27 cellular contexts compared by ENCODE assay signal in the genomic region with DNA sequence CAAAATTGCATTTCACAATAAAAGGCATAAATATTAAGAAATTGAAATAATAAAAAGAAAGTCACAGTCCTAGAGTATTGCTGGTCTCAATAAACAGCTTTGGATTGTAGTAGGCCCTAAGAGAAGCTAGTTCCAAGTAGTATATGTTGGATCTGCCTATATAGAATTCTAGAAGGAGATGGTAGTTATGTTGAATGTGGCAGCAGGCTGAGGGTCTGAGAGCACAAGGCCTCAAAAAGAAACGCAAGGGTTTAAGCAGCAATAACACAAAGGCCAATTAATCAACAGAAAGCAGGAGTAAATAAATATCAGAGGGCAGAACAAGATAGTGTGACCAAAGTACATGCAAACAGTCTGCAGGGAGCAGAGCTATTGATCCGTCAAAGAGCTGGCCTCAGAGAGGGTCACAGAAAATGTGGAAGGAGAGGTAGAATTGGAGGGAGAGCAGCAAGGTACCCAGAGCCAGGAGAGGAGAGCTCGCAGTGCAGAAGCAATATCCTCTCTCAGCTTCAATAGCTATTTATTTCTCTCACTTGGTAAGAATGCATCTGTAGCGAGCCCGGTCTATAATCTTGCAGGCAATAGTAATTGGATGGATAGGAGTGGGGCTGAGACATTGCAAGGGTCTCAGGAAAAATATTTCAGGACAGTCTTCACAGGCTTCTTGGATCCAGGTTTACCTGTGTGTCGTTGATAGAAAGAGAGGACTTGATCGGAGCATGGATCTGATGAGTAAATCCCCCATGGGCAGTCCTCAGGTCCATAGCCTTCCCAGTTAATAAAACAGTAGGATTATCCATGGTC.
"Had no signal": no experiment of that assay in that cellular context is flagged by ENCODE, and none has a peak within 500 bp of the region (broad histone marks: within the 10 kb centered on the region; RNA-seq: fewer than 3 reads in every experiment).

No MANE protein-coding gene starts in this region.

- H3K4me1 ChIP-seq: ascending aorta had no signal

- H3K4me3 ChIP-seq: ascending aorta, K562 had no signal

- H3K27ac Mint-ChIP-seq: activated CD8-positive, alpha-beta T cell treated with anti-CD3 and anti-CD28 coated beads, Interleukin-2, amount 10 ng/mL, durations not matched to agents 7 days and 5 days; activated naive CD4-positive, alpha-beta T cell treated with anti-CD3 and anti-CD28 coated beads, Interleukin-2, amount 50 U/mL, for 72 hours; activated naive CD8-positive, alpha-beta T cell treated with anti-CD3 and anti-CD28 coated beads, Interleukin-2, amount 50 U/mL, for 24 hours; activated T-cell treated with anti-CD3 and anti-CD28 coated beads, Interleukin-2, amount 50 U/mL, for 24 hours; activated T-helper 1 cell treated with anti-CD3 and anti-CD28 coated beads, Interleukin-12 subunit alpha, Interleukin-12 subunit beta, Interleukin-2, Interleukin-4 antibody, amounts not matched to agents 30 ng/mL and 10 ng/mL and 1 ng/mL, durations not matched to agents 14 hours and 24 hours and 36 hours; brain; T-helper 17 cell; WTC11 had no signal

- H3K36me3 Mint-ChIP-seq: activated naive CD4-positive, alpha-beta T cell treated with anti-CD3 and anti-CD28 coated beads, Interleukin-2, amount 50 U/mL, for 72 hours; brain; WTC11 had no signal

- H3K9me3 Mint-ChIP-seq: activated naive CD8-positive, alpha-beta T cell treated with anti-CD3 and anti-CD28 coated beads, Interleukin-2, amount 50 U/mL, for 24 hours; activated T-cell treated with anti-CD3 and anti-CD28 coated beads, Interleukin-2, amount 50 U/mL, for 24 hours; activated T-helper 1 cell treated with anti-CD3 and anti-CD28 coated beads, Interleukin-12 subunit alpha, Interleukin-12 subunit beta, Interleukin-2, Interleukin-4 antibody, amounts not matched to agents 30 ng/mL and 10 ng/mL and 1 ng/mL, durations not matched to agents 14 hours and 24 hours and 36 hours; brain; WTC11 had no signal

- H3K27ac ChIP-seq: ascending aorta had no signal

- H3K36me3 ChIP-seq: ascending aorta had no signal

- H3K27me3 ChIP-seq: ascending aorta had no signal

- H3K9me3 ChIP-seq: ascending aorta had no signal

- H3K27me3 Mint-ChIP-seq: activated naive CD8-positive, alpha-beta T cell treated with anti-CD3 and anti-CD28 coated beads, Interleukin-2, amount 50 U/mL, for 24 hours; activated T-cell treated with anti-CD3 and anti-CD28 coated beads, Interleukin-2, amount 50 U/mL, for 24 hours; T-helper 17 cell had no signal

- ATAC-seq: activated CD8-positive, alpha-beta T cell treated with anti-CD3 and anti-CD28 coated beads, Interleukin-2, amount 10 ng/mL, durations not matched to agents 7 days and 5 days; activated naive CD4-positive, alpha-beta T cell treated with anti-CD3 and anti-CD28 coated beads, Interleukin-2, amount 50 U/mL, for 72 hours; activated naive CD8-positive, alpha-beta T cell treated with anti-CD3 and anti-CD28 coated beads, Interleukin-2, amount 50 U/mL, for 24 hours; K562; PC-3; T-helper 17 cell; WTC11 had no signal

- H3K4me3 Mint-ChIP-seq: activated CD8-positive, alpha-beta T cell treated with anti-CD3 and anti-CD28 coated beads, Interleukin-2, amount 10 ng/mL, durations not matched to agents 7 days and 5 days; activated naive CD8-positive, alpha-beta T cell treated with anti-CD3 and anti-CD28 coated beads, Interleukin-2, amount 50 U/mL, for 24 hours; activated T-cell treated with anti-CD3 and anti-CD28 coated beads, Interleukin-2, amount 50 U/mL, for 24 hours; activated T-helper 1 cell treated with anti-CD3 and anti-CD28 coated beads, Interleukin-12 subunit alpha, Interleukin-12 subunit beta, Interleukin-2, Interleukin-4 antibody, amounts not matched to agents 30 ng/mL and 10 ng/mL and 1 ng/mL, durations not matched to agents 14 hours and 24 hours and 36 hours; brain; T-helper 17 cell; WTC11 had no signal

- DNase-seq: activated CD4-positive, alpha-beta T cell treated with anti-CD3 and anti-CD28 coated beads for 48 hours; activated CD4-positive, alpha-beta T cell treated with anti-CD3 and anti-CD28 coated beads, Interleukin-2, amount 50 U/mL, for 4 hours; activated CD4-positive, CD25-positive, alpha-beta regulatory T cell treated with anti-CD3 and anti-CD28 coated beads, Interleukin-2, amount 50 U/mL, for 72 hours; activated CD8-positive, alpha-beta memory T cell treated with anti-CD3 and anti-CD28 coated beads, Interleukin-2, amount 50 U/mL, for 48 hours; activated CD8-positive, alpha-beta T cell treated with anti-CD3 and anti-CD28 coated beads, Interleukin-2, amount 10 ng/mL, durations not matched to agents 7 days and 5 days; activated effector memory CD4-positive, alpha-beta T cell treated with anti-CD3 and anti-CD28 coated beads, Interleukin-2, amount 50 U/mL, for 16 hours; activated naive CD4-positive, alpha-beta T cell treated with Interleukin-2 at 50 U/mL for 16 hours; activated naive CD8-positive, alpha-beta T cell treated with anti-CD3 and anti-CD28 coated beads, Interleukin-2, amount 50 U/mL, for 24 hours; activated T-cell treated with anti-CD3 and anti-CD28 coated beads, Interleukin-2, amount 50 U/mL, for 24 hours; amniotic stem cell; Karpas-422; MM.1S; NCI-H1105 treated with DMSO at 0.1 percent for 48 hours; NCI-H1436 treated with DMSO at 0.1 percent for 48 hours; NCI-H187; NCI-H2081; NCI-H446; PC-3; SHP77 treated with DMSO at 0.1 percent for 48 hours; T-helper 17 cell; T-helper 9 cell had no signal

- H3K4me1 Mint-ChIP-seq: brain, WTC11 had no signal
